In genomic region chr12:130876758-130877157, GRCh38 we compare ENCODE assay signal across 25 cellular contexts. TPM values are rescaled to one million over a fixed set of nuclear protein-coding genes. Genes with fewer than 3 reads are reported as not detected.
A peak's percentile ranks its signal among the peaks of the same experiment; 100 is the strongest.
DNase-seq lines count a peak whose midpoint lies in the region; TF ChIP-seq lines count a peak whose summit lies in the region.
"Had no signal": no experiment of that assay in that cellular context is flagged by ENCODE, and none has a peak within 500 bp of the region (broad histone marks: within the 10 kb centered on the region; RNA-seq: fewer than 3 reads in every experiment).

No MANE protein-coding gene starts in this region.

- H3K4me3 ChIP-seq in DOHH2 (ENCODE audit: low read length), result no peak overlapping the region
- H3K4me3 ChIP-seq in OCI-LY7 (ENCODE audit: low read depth, low read length, poor library complexity, severe bottlenecking), result peak overlapping the region; percentile 46
- H3K4me3 ChIP-seq: body of pancreas, colonic mucosa, MG63, PC-9, stomach, transverse colon had no signal

- CTCF ChIA-PET in OCI-LY7 (lab: Charles Lee; ENCODE audit: unreplicated experiment), result no interaction called here

- DNase-seq in DMS 273 (lab: John Stamatoyannopoulos, UW; ENCODE audit: unreplicated experiment) (peak; percentile 28), DMS 273 treated with DMSO at 0.1 percent for 48 hours (lab: John Stamatoyannopoulos, UW) (no peak), OCI-LY7 (ENCODE audit: low spot score) (no peak), nephron progenitor cell (no peak), DMS153 (lab: John Stamatoyannopoulos, UW) (no peak), posterior vena cava (ENCODE audit: low spot score) (no peak)
- no peak for DNase-seq in stimulated activated CD4-positive, alpha-beta T cell treated with anti-CD3 and anti-CD28 coated beads, Interleukin-4, amount 100 ng/mL, for 24 hours
- DNase-seq: activated CD4-positive, alpha-beta T cell treated with anti-CD3 and anti-CD28 coated beads, Interleukin-2, amount 10 ng/mL, durations not matched to agents 7 days and 5 days; activated naive CD8-positive, alpha-beta T cell treated with anti-CD3 and anti-CD28 coated beads, Interleukin-2, amount 10 ng/mL, durations not matched to agents 7 days and 5 days; body of pancreas; Caco-2; colonic mucosa; endodermal cell; mammary epithelial cell; MG63; NCI-H146; PC-9; SIG-M5; stimulated activated CD4-positive, alpha-beta T cell treated with anti-CD3 and anti-CD28 coated beads, Interleukin-2, amount 100 ng/mL, for 24 hours; stomach; transverse colon had no signal

- no peaks in the 10 kb centered on the region for H3K9me3 Mint-ChIP-seq in nephron progenitor cell
- H3K9me3 Mint-ChIP-seq: activated CD4-positive, alpha-beta T cell treated with anti-CD3 and anti-CD28 coated beads, Interleukin-2, amount 10 ng/mL, durations not matched to agents 7 days and 5 days; activated naive CD8-positive, alpha-beta T cell treated with anti-CD3 and anti-CD28 coated beads, Interleukin-2, amount 10 ng/mL, durations not matched to agents 7 days and 5 days; endodermal cell had no signal

- no TSS peak for BruUV-seq in OCI-LY7 (replicated peaks; lab: Mats Ljungman, UMichigan)

- H3K4me3 Mint-ChIP-seq in nephron progenitor cell, result no peak overlapping the region
- H3K4me3 Mint-ChIP-seq: activated CD4-positive, alpha-beta T cell treated with anti-CD3 and anti-CD28 coated beads, Interleukin-2, amount 10 ng/mL, durations not matched to agents 7 days and 5 days; activated naive CD8-positive, alpha-beta T cell treated with anti-CD3 and anti-CD28 coated beads, Interleukin-2, amount 10 ng/mL, durations not matched to agents 7 days and 5 days; B cell; endodermal cell had no signal

- H3K79me2 ChIP-seq in DOHH2 (ENCODE audit: control insufficient read depth, low read length) (peaks cover 33% of the 10 kb centered on the region), OCI-LY7 (ENCODE audit: insufficient read depth, low read depth, low read length) (peaks cover 58% of the 10 kb centered on the region)
- H3K79me2 ChIP-seq: parathyroid adenoma had no signal

- intact Hi-C loops in OCI-LY7 (cut with micrococcal nuclease; ENCODE audit: unreplicated experiment), result loop anchor here (10.0 kb wide), 2 partner anchors 898 to 1188 kb away; no protein-coding TSS in a partner anchor
- intact Hi-C loops in posterior vena cava (cut with DNase I), result no loop called here

- TF ChIP-seq CTCF in DOHH2 (IDR thresholded peaks at IDR 0.05; ENCODE audit: low read depth, low read length, poor library complexity, severe bottlenecking) (no peak), OCI-LY7 (conservative IDR thresholded peaks at IDR 0.05; ENCODE audit: low read length) (peak; percentile 51), nephron progenitor cell (IDR thresholded peaks at IDR 0.05) (no peak)

- no peaks in the 10 kb centered on the region for H3K9me2 ChIP-seq in DOHH2 (replicated peaks; ENCODE audit: control insufficient read depth, low read length)
- H3K9me2 ChIP-seq in OCI-LY7 (ENCODE audit: insufficient read depth, low read length), result no peaks in the 10 kb centered on the region

- H3K4me2 ChIP-seq in DOHH2 (ENCODE audit: low read length), result peak overlapping the region; percentile 23; the same call in 1 of the 2 replicates
- peak overlapping the region; percentile 95 for H3K4me2 ChIP-seq in OCI-LY7 (ENCODE audit: low read length)
- H3K4me2 ChIP-seq: PC-9 had no signal

- H3K4me1 ChIP-seq in DOHH2 (ENCODE audit: control insufficient read depth, low read length), result peaks cover 72% of the 10 kb centered on the region
- peaks cover 80% of the 10 kb centered on the region for H3K4me1 ChIP-seq in OCI-LY7 (ENCODE audit: insufficient read depth, low read length, poor library complexity, severe bottlenecking)

- H3K36me3 ChIP-seq in DOHH2 (ENCODE audit: control insufficient read depth, low read length) (peaks cover 68% of the 10 kb centered on the region), OCI-LY7 (ENCODE audit: insufficient read depth, low read length) (peaks cover 60% of the 10 kb centered on the region)

- no peaks in the 10 kb centered on the region for H3K27me3 ChIP-seq in DOHH2 (ENCODE audit: control insufficient read depth, low read length)
- H3K27me3 ChIP-seq: body of pancreas, colonic mucosa, MG63, stomach, transverse colon had no signal

- peaks cover 50% of the 10 kb centered on the region for H3K36me3 Mint-ChIP-seq in nephron progenitor cell (ENCODE audit: low read depth)

- peak overlapping the region; percentile 64 for H3K27ac Mint-ChIP-seq in nephron progenitor cell
- H3K27ac Mint-ChIP-seq: activated CD4-positive, alpha-beta T cell treated with anti-CD3 and anti-CD28 coated beads, Interleukin-2, amount 10 ng/mL, durations not matched to agents 7 days and 5 days; activated naive CD8-positive, alpha-beta T cell treated with anti-CD3 and anti-CD28 coated beads, Interleukin-2, amount 10 ng/mL, durations not matched to agents 7 days and 5 days; B cell; endodermal cell had no signal

- H3K9me3 ChIP-seq in DOHH2 (ENCODE audit: control insufficient read depth, insufficient read depth, low read length) (no peaks in the 10 kb centered on the region), OCI-LY7 (ENCODE audit: low read length) (no peaks in the 10 kb centered on the region)
- H3K9me3 ChIP-seq: body of pancreas, Caco-2, colonic mucosa, MG63, stomach, transverse colon had no signal

- peaks cover 83% of the 10 kb centered on the region for H3K4me1 Mint-ChIP-seq in nephron progenitor cell

- POLR2A ChIA-PET in OCI-LY7 (lab: Charles Lee), result interaction anchor here (0.7 to 1.3 kb wide), 2 partner anchors 9 to 31 kb away, joined by 5 to 6 read pairs; no protein-coding TSS in a partner anchor

- H3F3A ChIP-seq in DOHH2 (ENCODE audit: control insufficient read depth, insufficient read depth), result peaks cover 74% of the 10 kb centered on the region

- H3K27ac ChIP-seq in DOHH2 (ENCODE audit: low read depth, low read length), result no peak overlapping the region; the same call in 1 of the 2 replicates
- peak overlapping the region; percentile 96 for H3K27ac ChIP-seq in OCI-LY7 (ENCODE audit: low read depth, low read length, poor library complexity, severe bottlenecking)
- H3K27ac ChIP-seq: 22Rv1, body of pancreas, colonic mucosa, parathyroid adenoma, PC-9, stomach, transverse colon had no signal

- H4K20me1 ChIP-seq in DOHH2 (ENCODE audit: control insufficient read depth, insufficient read depth, low read depth, low read length) (peaks cover 39% of the 10 kb centered on the region), OCI-LY7 (ENCODE audit: insufficient read depth, low read length) (peaks cover 35% of the 10 kb centered on the region)

- H3K27me3 Mint-ChIP-seq in nephron progenitor cell (ENCODE audit: low read depth, poor library complexity), result peaks cover 8% of the 10 kb centered on the region
- H3K27me3 Mint-ChIP-seq: activated CD4-positive, alpha-beta T cell treated with anti-CD3 and anti-CD28 coated beads, Interleukin-2, amount 10 ng/mL, durations not matched to agents 7 days and 5 days; activated naive CD8-positive, alpha-beta T cell treated with anti-CD3 and anti-CD28 coated beads, Interleukin-2, amount 10 ng/mL, durations not matched to agents 7 days and 5 days; B cell had no signal

- H2AFZ ChIP-seq in OCI-LY7 (ENCODE audit: low read length), result no peak overlapping the region
- H2AFZ ChIP-seq: parathyroid adenoma, PC-9 had no signal

RNA-seq across cellular contexts. Expression of gene RAN, which starts 4.9 kb away (rescaled TPM):
- total RNA-seq in OCI-LY7 (2014; rRNA removed; shearing (Covaris generic)), result 1,462 and 1,858 TPM in 2 replicates
- 1,734 and 1,957 TPM in 2 replicates for total RNA-seq in OCI-LY7 (2022)
- total RNA-seq in posterior vena cava, result 100 to 1,000 TPM; 288 to 326 TPM

RNA-seq across cellular contexts. Expression of gene STX2, which starts 37.7 kb away (rescaled TPM):
- total RNA-seq in OCI-LY7 (2014; rRNA removed; shearing (Covaris generic)), result 19.2 and 20.0 TPM in 2 replicates
- total RNA-seq in OCI-LY7 (2022) (18.3 and 18.9 TPM in 2 replicates), posterior vena cava (10 to 100 TPM; 29.2 to 39.8 TPM)

Comparison
In these comparisons a context has a peak if more than half of its experiments do, and no peak if none do; other contexts are left out.
1. RNA of gene RAN, which starts 4.9 kb away (total RNA-seq): 1,462 to 1,957 TPM in OCI-LY7; 288 to 326 TPM in posterior vena cava; every median in the first group is over 4 times any median in the second.